ENCODE assay signal across 9 cellular contexts in genomic region chr15:32870240-32871033, GRCh38.
A peak's percentile ranks its signal among the peaks of the same experiment; 100 is the strongest.
DNase-seq lines count a peak whose midpoint lies in the region; ATAC-seq, FAIRE-seq and TF ChIP-seq lines count a peak whose summit lies in the region.
"Had no signal": no experiment of that assay in that cellular context is flagged by ENCODE, and none has a peak within 500 bp of the region (broad histone marks: within the 10 kb centered on the region; RNA-seq: fewer than 3 reads in every experiment).

No MANE protein-coding gene starts in this region.

- TF ChIP-seq EP300 in tibial nerve (IDR thresholded peaks at IDR 0.05): no peak

- peak; percentile 96 for FAIRE-seq in H54 (lab: Jason Lieb, UNC)

- POLR2A ChIA-PET in Panc1 (lab: Charles Lee): no interaction called here

- DNase-seq in EH (ENCODE audit: low read depth) (peak; percentile 99), H54 (ENCODE audit: insufficient read length, low spot score) (peak; percentile 22), Panc1 (ENCODE audit: low read depth, low spot score) (peak; percentile 51), foreskin melanocyte (peak; percentile 98), tibial nerve (ENCODE audit: low spot score in 2 of 2) (no peak), posterior cingulate gyrus (no peak), DMS153 treated with DMSO at 0.1 percent for 48 hours (lab: John Stamatoyannopoulos, UW; ENCODE audit: unreplicated experiment) (no peak)
- DNase-seq: central memory CD4-positive, alpha-beta T cell had no signal

- 86 to 87% methylated on average over 14 of the region's 14 CpGs for WGBS in tibial nerve, 2 donors

- H3K9me3 ChIP-seq in Panc1 (ENCODE audit: control insufficient read depth, insufficient read depth, low read depth, low read length) (no peaks in the 10 kb centered on the region), tibial nerve (no peaks in the 10 kb centered on the region)

- H3K27ac ChIP-seq in Panc1 (ENCODE audit: low read length) (no peak overlapping the region), tibial nerve (no peak overlapping the region)

- no peaks in the 10 kb centered on the region for H3K4me1 ChIP-seq in Panc1 (ENCODE audit: control insufficient read depth, insufficient read depth, low read length)
- peaks cover 0 to 4% (median 0%) of the 10 kb centered on the region in 4 donors for H3K4me1 ChIP-seq in tibial nerve

- H3K4me3 ChIP-seq in Panc1 (ENCODE audit: low read depth in 2 of 2, low read length in 2 of 2): no peak overlapping the region
- no peak overlapping the region for H3K4me3 ChIP-seq in tibial nerve

- CTCF ChIA-PET in Panc1 (lab: Charles Lee): no interaction called here

- H3K36me3 ChIP-seq in Panc1 (ENCODE audit: control insufficient read depth, insufficient read depth, low read length): no peaks in the 10 kb centered on the region
- H3K36me3 ChIP-seq in tibial nerve: no peaks in the 10 kb centered on the region

- in situ Hi-C loops in Panc1 (cut with HindIII; ENCODE audit: low pct_unique_long_range_greater_than_20kb, low sequenced_read_pairs): no loop called here

- TF ChIP-seq CTCF in Panc1 (IDR thresholded peaks at IDR 0.05): no peak
- TF ChIP-seq CTCF in tibial nerve (IDR thresholded peaks at IDR 0.05): no peak

- no TSS peak for BruUV-seq in Panc1 (replicated peaks; lab: Mats Ljungman, UMichigan)

- TF ChIP-seq POLR2A in H54 (IDR thresholded peaks at IDR 0.05; ENCODE audit: low read depth, low read length): no peak
- no peak for TF ChIP-seq POLR2A in tibial nerve (IDR thresholded peaks at IDR 0.05)

- no peak for ATAC-seq in Panc1
- ATAC-seq in HG03354 (IDR thresholded peaks at IDR 0.05; ENCODE audit: poor library complexity, severe bottlenecking, unreplicated experiment): no peak

- intact Hi-C loops in Panc1 (cut with micrococcal nuclease; ENCODE audit: unreplicated experiment): no loop called here
- intact Hi-C loops in posterior cingulate gyrus (cut with DNase I): no loop called here

- H3K27me3 ChIP-seq in Panc1 (ENCODE audit: control insufficient read depth, insufficient read depth, low read length) (no peaks in the 10 kb centered on the region), tibial nerve (no peaks in the 10 kb centered on the region)

Comparison
In these comparisons a context has a peak if more than half of its experiments do, and no peak if none do; other contexts are left out.
1. DNase-seq: peak in EH (single experiment), H54 (single experiment), Panc1 (single experiment) and foreskin melanocyte (single experiment); none in tibial nerve (0 of 2), posterior cingulate gyrus (0 of 10) and DMS153 treated with DMSO at 0.1 percent for 48 hours (single experiment).